Comparison of ENCODE assay signal across 20 cellular contexts in genomic region chr7:22944506-22944905, GRCh38.
DNase-seq lines count a peak whose midpoint lies in the region; ATAC-seq, FAIRE-seq and TF ChIP-seq lines count a peak whose summit lies in the region.
"Had no signal": no experiment of that assay in that cellular context is flagged by ENCODE, and none has a peak within 500 bp of the region (broad histone marks: within the 10 kb centered on the region; RNA-seq: fewer than 3 reads in every experiment).

No MANE protein-coding gene starts in this region.

- DNase-seq in EH (ENCODE audit: low read depth) (peak; percentile 50), HCEC 1CT (peak; percentile 6), fibroblast of lung (ENCODE audit: low read depth in 2 of 2) (peak in 1 of 2 donors; percentile 86), omental fat pad (ENCODE audit: low spot score) (no peak), frontal cortex (ENCODE audit: low spot score in 2 of 2) (no peak), ovary (no peak), DMS79 treated with DMSO at 0.1 percent for 48 hours (lab: John Stamatoyannopoulos, UW) (no peak), CD14-positive monocyte (ENCODE audit: low spot score) (no peak)
- DNase-seq: AML-193; CD4-positive, alpha-beta memory T cell; DND-41; KBM-7; NCI-H146; NCI-H2081 treated with DMSO at 0.1 percent for 48 hours; NCI-H526; NK-92 treated with Interleukin-12 subunit alpha and Interleukin-12 subunit beta, amount 100 ng/mL, for 24 hours; SJCRH30 had no signal

- TF ChIP-seq CTCF in fibroblast of lung (conservative IDR thresholded peaks at IDR 0.05 in 1 of 2, IDR thresholded peaks at IDR 0.05 in 1 of 2; ENCODE audit: low read depth in 1 of 2, low read length in 2 of 2) (no peak), omental fat pad (IDR thresholded peaks at IDR 0.05) (no peak), ovary (IDR thresholded peaks at IDR 0.05) (no peak), CD14-positive monocyte (IDR thresholded peaks at IDR 0.05) (no peak)

- WGBS in ovary, 3 donors: 76 to 86% (median 82%) methylated on average over 2 of the region's 2 CpGs

- no peak overlapping the region for H3K9ac ChIP-seq in fibroblast of lung (ENCODE audit: insufficient read depth, low read length)

- peaks cover 6% of the 10 kb centered on the region for H4K20me1 ChIP-seq in fibroblast of lung (ENCODE audit: control insufficient read depth, extremely low read depth, insufficient read depth, low read length)

- intact Hi-C loops in ovary (cut with DNase I): no loop called here
- intact Hi-C loops in CD14-positive monocyte (cut with micrococcal nuclease): no loop called here

- H3K4me3 ChIP-seq in fibroblast of lung (replicated peaks in 1 of 4; ENCODE audit: control extremely low read depth in 1 of 4, insufficient read depth in 1 of 4, low read depth in 3 of 4, low read length in 4 of 4) (no peak overlapping the region), ovary (no peak overlapping the region)
- H3K4me3 ChIP-seq: SJCRH30 had no signal

- H3K27me3 Mint-ChIP-seq in CD14-positive monocyte (ENCODE audit: low read depth in 3 of 3): no peaks in the 10 kb centered on the region
- H3K27me3 Mint-ChIP-seq: CD4-positive, alpha-beta memory T cell had no signal

- H3K27me3 ChIP-seq in fibroblast of lung (ENCODE audit: control insufficient read depth, insufficient read depth, low read length) (no peaks in the 10 kb centered on the region), ovary (no peaks in the 10 kb centered on the region)
- H3K27me3 ChIP-seq: SJCRH30 had no signal

- peaks cover 7% of the 10 kb centered on the region for H3K4me1 ChIP-seq in fibroblast of lung (ENCODE audit: control insufficient read depth, extremely low read depth, insufficient read depth, low read length)
- no peaks in the 10 kb centered on the region for H3K4me1 ChIP-seq in ovary (ENCODE audit: insufficient read depth)
- H3K4me1 ChIP-seq: SJCRH30 had no signal

- peaks cover 2% of the 10 kb centered on the region for H3K36me3 ChIP-seq in fibroblast of lung (ENCODE audit: control insufficient read depth, insufficient read depth, low read length)
- no peaks in the 10 kb centered on the region for H3K36me3 ChIP-seq in ovary

- no peak overlapping the region for H3K4me2 ChIP-seq in fibroblast of lung (ENCODE audit: extremely low read depth, insufficient read depth, low read length)

- no peak for TF ChIP-seq EP300 in ovary (IDR thresholded peaks at IDR 0.05)

- no peaks in the 10 kb centered on the region for H3K4me1 Mint-ChIP-seq in CD14-positive monocyte
- H3K4me1 Mint-ChIP-seq: CD4-positive, alpha-beta memory T cell had no signal

- H3K4me3 Mint-ChIP-seq in CD14-positive monocyte: no peak overlapping the region
- H3K4me3 Mint-ChIP-seq: CD4-positive, alpha-beta memory T cell had no signal

- H3K9me3 ChIP-seq in fibroblast of lung (ENCODE audit: control insufficient read depth, insufficient read depth, low read depth, low read length): no peaks in the 10 kb centered on the region
- no peaks in the 10 kb centered on the region for H3K9me3 ChIP-seq in ovary
- H3K9me3 ChIP-seq: SJCRH30 had no signal

- peaks cover 27 to 37% of the 10 kb centered on the region in 2 donors for H3K36me3 Mint-ChIP-seq in CD14-positive monocyte

- H3K27ac ChIP-seq in fibroblast of lung (ENCODE audit: insufficient read depth, low read length): peak overlapping the region; percentile 35
- no peak overlapping the region for H3K27ac ChIP-seq in ovary
- H3K27ac ChIP-seq: RWPE1, SJCRH30 had no signal

- H3K79me2 ChIP-seq in fibroblast of lung (ENCODE audit: control insufficient read depth, insufficient read depth, low read length): no peaks in the 10 kb centered on the region

- no peak for TF ChIP-seq POLR2A in ovary (IDR thresholded peaks at IDR 0.05)

- peak; percentile 70 for ATAC-seq in omental fat pad (ENCODE audit: low FRiP score)

- H3K9me3 Mint-ChIP-seq in CD14-positive monocyte: peaks cover 0 to 2% (median 0%) of the 10 kb centered on the region in 7 donors
- H3K9me3 Mint-ChIP-seq: CD4-positive, alpha-beta memory T cell had no signal

- no peak overlapping the region for H3K27ac Mint-ChIP-seq in CD14-positive monocyte

- H2AFZ ChIP-seq in fibroblast of lung (ENCODE audit: low read length): no peak overlapping the region

- no peak for FAIRE-seq in frontal cortex (lab: Jason Lieb, UNC)
- FAIRE-seq: A204.1, D721Med had no signal

Comparison
In these comparisons a context has a peak if more than half of its experiments do, and no peak if none do; other contexts are left out.
1. DNase-seq: peak in EH (single experiment) and HCEC 1CT (single experiment); none in omental fat pad (single experiment), frontal cortex (0 of 2), ovary (0 of 5), DMS79 treated with DMSO at 0.1 percent for 48 hours (single experiment) and CD14-positive monocyte (single experiment).